ENCODE assay signal across 8 cellular contexts in genomic region chr11:10606536-10607208, GRCh38. TPM values are rescaled to one million over a fixed set of nuclear protein-coding genes. Genes with fewer than 3 reads are reported as not detected.
DNase-seq lines count a peak whose midpoint lies in the region; ATAC-seq and TF ChIP-seq lines count a peak whose summit lies in the region.

No MANE protein-coding gene starts in this region.

- H3K4me2 ChIP-seq in hepatocyte (peak overlapping the region; percentile 40), PC-9 (no peak overlapping the region)

- CTCF ChIA-PET in PC-9 (lab: Charles Lee): no interaction called here

- H3K4me1 ChIP-seq in ACC112 (ENCODE audit: control insufficient read depth, insufficient read depth, low read length, unreplicated experiment) (peaks cover 42% of the 10 kb centered on the region), hepatocyte (ENCODE audit: insufficient read depth) (peaks cover 39% of the 10 kb centered on the region), upper lobe of left lung (peaks cover 37 to 59% (median 48%) of the 10 kb centered on the region in 4 donors), PC-9 (replicated peaks; ENCODE audit: insufficient read depth) (peaks cover 12% of the 10 kb centered on the region)

- peaks cover 4% of the 10 kb centered on the region; the same call in 1 of the 2 replicates for H3K27me3 ChIP-seq in ACC112 (ENCODE audit: insufficient read depth, low read length)
- H3K27me3 ChIP-seq in hepatocyte: no peaks in the 10 kb centered on the region
- H3K27me3 ChIP-seq in upper lobe of left lung: no peaks in the 10 kb centered on the region
- H3K27me3 ChIP-seq in PC-9 (ENCODE audit: insufficient read depth, low read depth): no peaks in the 10 kb centered on the region

- no peak for TF ChIP-seq POLR2A in upper lobe of left lung (IDR thresholded peaks at IDR 0.05)

- TF ChIP-seq EP300 in upper lobe of left lung (IDR thresholded peaks at IDR 0.05): no peak

- peak overlapping the region; percentile 15 for H3K4me3 ChIP-seq in ACC112 (ENCODE audit: low read depth, low read length)
- peak overlapping the region; percentile 76 for H3K4me3 ChIP-seq in SK-N-MC
- no peak overlapping the region for H3K4me3 ChIP-seq in hepatocyte
- H3K4me3 ChIP-seq in upper lobe of left lung: no peak overlapping the region
- no peak overlapping the region for H3K4me3 ChIP-seq in PC-9

- intact Hi-C loops in PC-9 (cut with micrococcal nuclease; ENCODE audit: unreplicated experiment): no loop called here

- H3F3A ChIP-seq in PC-9 (ENCODE audit: insufficient read depth, low read depth): no peaks in the 10 kb centered on the region

- no peak for TF ChIP-seq CTCF in hepatocyte (IDR thresholded peaks at IDR 0.05; ENCODE audit: poor library complexity)
- TF ChIP-seq CTCF in upper lobe of left lung (IDR thresholded peaks at IDR 0.05): no peak
- no peak for TF ChIP-seq CTCF in PC-9 (conservative IDR thresholded peaks at IDR 0.05)

- H4K20me1 ChIP-seq in hepatocyte (ENCODE audit: insufficient read depth, poor library complexity, severe bottlenecking) (no peaks in the 10 kb centered on the region), PC-9 (ENCODE audit: insufficient read depth) (no peaks in the 10 kb centered on the region)

- DNase-seq in SK-N-MC (ENCODE audit: low read depth, low spot score) (no peak), hepatocyte (ENCODE audit: low spot score) (no peak), upper lobe of left lung (no peak), PC-9 (no peak), pons (ENCODE audit: low spot score) (no peak), NCI-H1694 treated with DMSO at 0.1 percent for 48 hours (lab: John Stamatoyannopoulos, UW) (no peak)

- H3K9me2 ChIP-seq in hepatocyte (replicated peaks; ENCODE audit: insufficient read depth) (no peaks in the 10 kb centered on the region), PC-9 (ENCODE audit: insufficient read depth) (no peaks in the 10 kb centered on the region)

- H3K36me3 ChIP-seq in ACC112 (ENCODE audit: insufficient read depth, low read length) (no peaks in the 10 kb centered on the region), SK-N-MC (ENCODE audit: insufficient read depth, low read length) (no peaks in the 10 kb centered on the region), hepatocyte (replicated peaks; ENCODE audit: insufficient read depth, low read depth) (no peaks in the 10 kb centered on the region), upper lobe of left lung (no peaks in the 10 kb centered on the region), PC-9 (ENCODE audit: low read depth) (no peaks in the 10 kb centered on the region)

- no TSS peak for BruUV-seq in PC-9 (replicated peaks; lab: Mats Ljungman, UMichigan)

- H2AFZ ChIP-seq in ACC112 (ENCODE audit: low read length, unreplicated experiment) (no peak overlapping the region), hepatocyte (peak overlapping the region; percentile 9), PC-9 (no peak overlapping the region)

- peak overlapping the region; percentile 77 for H3K9ac ChIP-seq in SK-N-MC (ENCODE audit: insufficient read length)

- ATAC-seq in GM21723 (IDR thresholded peaks at IDR 0.05; ENCODE audit: unreplicated experiment) (peak; percentile 70), upper lobe of left lung (ENCODE audit: low FRiP score in 2 of 2) (peak; percentile 67)

- WGBS in hepatocyte (ENCODE audit: low lambda C conversion rate, missing lambda C conversion rate): 79% methylated on average over 6 of the region's 6 CpGs
- WGBS in upper lobe of left lung, 2 donors: 45 to 60% methylated on average over 6 of the region's 6 CpGs

- no peaks in the 10 kb centered on the region for H3K9me3 ChIP-seq in SK-N-MC (ENCODE audit: low read depth, low read length)
- no peaks in the 10 kb centered on the region for H3K9me3 ChIP-seq in hepatocyte (ENCODE audit: low read depth)
- H3K9me3 ChIP-seq in upper lobe of left lung: no peaks in the 10 kb centered on the region
- H3K9me3 ChIP-seq in PC-9 (ENCODE audit: insufficient read depth, low read depth): no peaks in the 10 kb centered on the region

- peak overlapping the region; percentile 85 for H3K27ac ChIP-seq in ACC112 (ENCODE audit: low read depth, low read length)
- peak overlapping the region; percentile 100 for H3K27ac ChIP-seq in SK-N-MC
- H3K27ac ChIP-seq in hepatocyte: peak overlapping the region; percentile 86
- peak overlapping the region; percentile 71 to 89 (median 80) for H3K27ac ChIP-seq in upper lobe of left lung
- H3K27ac ChIP-seq in PC-9: no peak overlapping the region

- H3K79me2 ChIP-seq in ACC112 (ENCODE audit: control insufficient read depth, insufficient read depth, low read length, unreplicated experiment): no peaks in the 10 kb centered on the region
- no peaks in the 10 kb centered on the region for H3K79me2 ChIP-seq in hepatocyte
- H3K79me2 ChIP-seq in PC-9 (ENCODE audit: low read depth): no peaks in the 10 kb centered on the region

- POLR2A ChIA-PET in PC-9 (lab: Charles Lee; ENCODE audit: unreplicated experiment): no interaction called here

RNA-seq across cellular contexts. Expression of gene LYVE1, which starts 38.2 kb away (rescaled TPM):
- total RNA-seq in hepatocyte (4.5 and 9.1 TPM in 2 replicates), upper lobe of left lung (100 to 1,000 TPM in 1 of 6 donors, 10 to 100 TPM in 4, 1 to 10 TPM in 1; 5.2 to 105 (median 24.6) TPM), PC-9 (2021) (not detected in 2 replicates)
- polyA plus RNA-seq in hepatocyte: 2.9 and 4.3 TPM in 2 replicates

Comparison
In these comparisons a context has a peak if more than half of its experiments do, and no peak if none do; other contexts are left out.
1. H3K4me3 ChIP-seq: peak in ACC112 (single experiment) and SK-N-MC (single experiment); none in hepatocyte (single experiment), upper lobe of left lung (0 of 4) and PC-9 (single experiment).